In the genomic region with DNA sequence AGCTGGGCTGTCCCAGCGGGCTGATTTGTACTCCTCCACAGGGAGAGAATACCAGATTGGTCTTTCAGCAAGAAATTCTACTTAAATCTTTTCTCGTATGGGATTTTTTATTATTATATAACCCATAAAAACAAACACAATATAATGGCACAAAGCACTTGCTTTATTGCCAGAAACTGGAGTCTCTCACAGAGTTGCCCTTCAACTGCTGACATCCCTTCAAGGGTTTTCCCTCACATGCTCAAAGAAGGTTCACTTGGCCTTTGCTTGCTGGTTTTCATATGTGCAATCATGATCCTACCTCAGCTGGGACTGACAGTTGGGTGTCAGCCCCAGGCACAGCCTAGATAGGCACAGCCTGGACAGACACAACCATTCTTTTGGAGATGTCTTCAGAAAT, we compare ENCODE assay signal across 26 cellular contexts.
"Had no signal": no experiment of that assay in that cellular context is flagged by ENCODE, and none has a peak within 500 bp of the region (broad histone marks: within the 10 kb centered on the region; RNA-seq: fewer than 3 reads in every experiment).

No MANE protein-coding gene starts in this region.

- H3K4me3 ChIP-seq: stomach, suprapubic skin, testis, thoracic aorta, thyroid gland, tibial artery, tibial nerve, transverse colon, upper lobe of left lung, upper lobe of right lung, uterus, vagina had no signal

- DNase-seq: stimulated activated CD4-positive, alpha-beta T cell treated with anti-CD3 and anti-CD28 coated beads, Interleukin-2, amount 100 ng/mL, for 48 hours; stimulated activated CD4-positive, alpha-beta T cell treated with anti-CD3 and anti-CD28 coated beads, Interleukin-4, amount 100 ng/mL, for 1 hour; stimulated activated CD4-positive, alpha-beta T cell treated with anti-CD3 and anti-CD28 coated beads, Interleukin-4, amount 100 ng/mL, for 24 hours; stimulated activated CD4-positive, alpha-beta T cell treated with anti-CD3 and anti-CD28 coated beads, Interleukin-4, amount 100 ng/mL, for 4 hours; stimulated activated CD8-positive, alpha-beta memory T cell treated with anti-CD3 and anti-CD28 coated beads, Interleukin-4, amount 100 ng/mL, for 48 hours; stimulated activated naive B cell treated with anti-CD40 and anti-IgM and Interleukin-4, amounts not matched to agents 10 μg/mL and 1 μg/mL and 100 μg/mL, for 72 hours; stimulated activated naive CD4-positive, alpha-beta T cell; stimulated activated naive CD4-positive, alpha-beta T cell treated with Interleukin-2 at 50 U/mL for 16 hours; stimulated activated naive CD8-positive, alpha-beta T cell treated with anti-CD3 and anti-CD28 coated beads, Interleukin-15, amount 100 ng/mL, for 72 hours; stimulated activated naive CD8-positive, alpha-beta T cell treated with anti-CD3 and anti-CD28 coated beads, Interleukin-15, Interleukin-2, amounts not matched to agents 100 U/mL and 50 U/mL, for 24 hours; stomach; substantia nigra; testis; thyroid gland; tibial artery; transverse colon; trophoblast cell; upper lobe of left lung; upper lobe of right lung; uterus had no signal

- H3K9me3 ChIP-seq: suprapubic skin, testis, thoracic aorta, thyroid gland, upper lobe of right lung, uterus, vagina had no signal

- H3K36me3 ChIP-seq: stomach, suprapubic skin, thoracic aorta, thyroid gland, tibial artery, tibial nerve, transverse colon, upper lobe of left lung, upper lobe of right lung, uterus, vagina had no signal

- H3K4me1 ChIP-seq: stomach, suprapubic skin, testis, thyroid gland, tibial artery, upper lobe of left lung, upper lobe of right lung, uterus, vagina had no signal

- ATAC-seq: stimulated activated effector memory CD8-positive, alpha-beta T cell treated with anti-CD3 and anti-CD28 coated beads, Interleukin-12 subunit alpha, Interleukin-12 subunit beta, amount 100 ng/mL, for 72 hours; stimulated activated memory B cell treated with anti-CD40 and anti-IgM and Interleukin-4, amounts not matched to agents 10 μg/mL and 1 μg/mL and 100 μg/mL, for 72 hours; stimulated activated naive B cell treated with anti-CD40 and anti-IgM and Interleukin-4, amounts not matched to agents 10 μg/mL and 1 μg/mL and 100 μg/mL, for 72 hours; stimulated activated naive CD8-positive, alpha-beta T cell treated with anti-CD3 and anti-CD28 coated beads, Interleukin-15, amount 100 ng/mL, for 72 hours; stimulated activated naive CD8-positive, alpha-beta T cell treated with anti-CD3 and anti-CD28 coated beads, Interleukin-15, Interleukin-2, amounts not matched to agents 100 U/mL and 50 U/mL, for 24 hours; upper lobe of right lung had no signal

- H3K27me3 ChIP-seq: stomach, suprapubic skin, testis, thyroid gland, tibial artery, tibial nerve, transverse colon, upper lobe of left lung, upper lobe of right lung, uterus, vagina had no signal

- H3K27ac ChIP-seq: stomach, suprapubic skin, testis, thoracic aorta, thyroid gland, tibial artery, tibial nerve, transverse colon, upper lobe of left lung, upper lobe of right lung, uterus, vagina had no signal
